ENCODE assay signal across 16 cellular contexts in genomic region chr4:8385611-8386010, GRCh38.
"Had no signal": no experiment of that assay in that cellular context is flagged by ENCODE, and none has a peak within 500 bp of the region (broad histone marks: within the 10 kb centered on the region; RNA-seq: fewer than 3 reads in every experiment).

No MANE protein-coding gene starts in this region.

- H3K36me3 ChIP-seq: uterus had no signal

- H3K4me1 ChIP-seq: parathyroid adenoma, tibial artery, uterus had no signal

- DNase-seq: activated CD4-positive, alpha-beta T cell treated with anti-CD3 and anti-CD28 coated beads for 36 hours; activated CD4-positive, alpha-beta T cell treated with anti-CD3 and anti-CD28 coated beads, Interleukin-2, amount 50 U/mL, for 48 hours; activated gamma-delta T cell; foreskin melanocyte; naive thymus-derived CD4-positive, alpha-beta T cell; stimulated activated CD4-positive, alpha-beta T cell treated with anti-CD3 and anti-CD28 coated beads, Interleukin-2, amount 100 ng/mL, for 24 hours; stimulated activated naive CD8-positive, alpha-beta T cell treated with anti-CD3 and anti-CD28 coated beads, Interleukin-15, Interleukin-2, amounts not matched to agents 100 U/mL and 50 U/mL, for 24 hours; substantia nigra; SW 1271; T-helper 2 cell; tibial artery; uterus had no signal

- H3K4me3 ChIP-seq: tibial artery, uterus had no signal

- ATAC-seq: activated CD4-positive, alpha-beta T cell treated with anti-CD3 and anti-CD28 coated beads for 36 hours; naive thymus-derived CD4-positive, alpha-beta T cell; stimulated activated naive CD8-positive, alpha-beta T cell treated with anti-CD3 and anti-CD28 coated beads, Interleukin-15, Interleukin-2, amounts not matched to agents 100 U/mL and 50 U/mL, for 24 hours had no signal

- H3K27me3 ChIP-seq: neutrophil, tibial artery, uterus had no signal

- H3K27ac ChIP-seq: epithelial cell of prostate, neutrophil, parathyroid adenoma, tibial artery, uterus, WERI-Rb-1 had no signal

- H3K9me3 ChIP-seq: neutrophil, tibial artery, uterus had no signal
